In genomic region chr2:236601306-236602202, GRCh38 we compare ENCODE assay signal across 28 cellular contexts. TPM values are rescaled to one million over a fixed set of nuclear protein-coding genes. Genes with fewer than 3 reads are reported as not detected.
DNase-seq lines count a peak whose midpoint lies in the region; ATAC-seq and TF ChIP-seq lines count a peak whose summit lies in the region.
"Had no signal": no experiment of that assay in that cellular context is flagged by ENCODE, and none has a peak within 500 bp of the region (broad histone marks: within the 10 kb centered on the region; RNA-seq: fewer than 3 reads in every experiment).

No MANE protein-coding gene starts in this region.

- H3K27me3 Mint-ChIP-seq in activated B cell treated with CpG ODN at 0.5 μM for 24 hours: peaks cover 20% of the 10 kb centered on the region
- H3K27me3 Mint-ChIP-seq in type B pancreatic cell: peaks cover 4% of the 10 kb centered on the region

- intact Hi-C loops in activated B cell treated with CpG ODN at 0.5 μM for 24 hours (cut with micrococcal nuclease): no loop called here

- no peak overlapping the region for H3K4me2 ChIP-seq in hepatocyte

- H3K4me1 Mint-ChIP-seq in activated B cell treated with CpG ODN at 0.5 μM for 24 hours (peaks cover 7% of the 10 kb centered on the region), type B pancreatic cell (ENCODE audit: unreplicated experiment) (peaks cover 30% of the 10 kb centered on the region)
- H3K4me1 Mint-ChIP-seq: activated naive CD8-positive, alpha-beta T cell treated with anti-CD3 and anti-CD28 coated beads for 36 hours had no signal

- ATAC-seq in activated B cell treated with CpG ODN at 0.5 μM for 24 hours (ENCODE audit: low read depth): peak; percentile 42
- ATAC-seq in GM21390 (IDR thresholded peaks at IDR 0.05; ENCODE audit: unreplicated experiment): no peak
- ATAC-seq: natural killer cell, WTC11 had no signal

- POLR2A ChIA-PET in activated B cell treated with CpG ODN at 0.5 μM for 24 hours (lab: Charles Lee): no interaction called here

- H3K36me3 Mint-ChIP-seq in activated B cell treated with CpG ODN at 0.5 μM for 24 hours (ENCODE audit: low read depth) (no peaks in the 10 kb centered on the region), type B pancreatic cell (no peaks in the 10 kb centered on the region)
- H3K36me3 Mint-ChIP-seq: activated naive CD8-positive, alpha-beta T cell treated with anti-CD3 and anti-CD28 coated beads for 36 hours; natural killer cell; WTC11 had no signal

- H4K20me1 ChIP-seq in hepatocyte (ENCODE audit: insufficient read depth, poor library complexity, severe bottlenecking): no peaks in the 10 kb centered on the region

- H3K9me2 ChIP-seq in hepatocyte (replicated peaks; ENCODE audit: insufficient read depth): no peaks in the 10 kb centered on the region

- no peak for TF ChIP-seq CTCF in activated B cell treated with CpG ODN at 0.5 μM for 24 hours (IDR thresholded peaks at IDR 0.05)
- TF ChIP-seq CTCF in hepatocyte (IDR thresholded peaks at IDR 0.05; ENCODE audit: poor library complexity): no peak
- TF ChIP-seq CTCF in type B pancreatic cell (conservative IDR thresholded peaks at IDR 0.05): no peak

- H3K79me2 ChIP-seq in hepatocyte: no peaks in the 10 kb centered on the region

- DNase-seq in NCI-H2029 (lab: John Stamatoyannopoulos, UW): peak; percentile 61
- no peak for DNase-seq in NCI-H2029 treated with DMSO at 0.1 percent for 48 hours (lab: John Stamatoyannopoulos, UW)
- no peak for DNase-seq in activated B cell treated with CpG ODN at 0.5 μM for 24 hours
- DNase-seq in hepatocyte (ENCODE audit: low spot score): peak; percentile 39
- no peak for DNase-seq in type B pancreatic cell (ENCODE audit: extremely low spot score, unreplicated experiment)
- no peak for DNase-seq in activated CD4-positive, alpha-beta T cell treated with anti-CD3 and anti-CD28 coated beads, Interleukin-2, amount 50 U/mL, for 1 hour
- DNase-seq in SW480 (ENCODE audit: low spot score): no peak
- DNase-seq: 8988T; activated CD4-positive, alpha-beta T cell treated with anti-CD3 and anti-CD28 coated beads, Interleukin-2, amount 50 U/mL, for 4 hours; activated CD8-positive, alpha-beta memory T cell treated with anti-CD3 and anti-CD28 coated beads, Interleukin-2, amount 50 U/mL, for 4 hours; activated naive CD8-positive, alpha-beta T cell treated with anti-CD3 and anti-CD28 coated beads for 36 hours; CD4-positive, alpha-beta T cell; dermis blood vessel endothelial cell; GM23248; HFFc6; hippocampal formation; immature natural killer cell; left ventricle myocardium inferior; natural killer cell; NCI-H82; stimulated activated CD4-positive, alpha-beta T cell treated with anti-CD3 and anti-CD28 coated beads, Interleukin-12 subunit alpha, Interleukin-12 subunit beta, amount 100 ng/mL, for 4 hours; stimulated activated CD4-positive, alpha-beta T cell treated with anti-CD3 and anti-CD28 coated beads, Interleukin-4, amount 100 ng/mL, for 4 hours; stimulated activated naive CD4-positive, alpha-beta T cell treated with Interleukin-2 at 50 U/mL for 16 hours; T1000 had no signal

- no peak overlapping the region for H3K4me3 ChIP-seq in hepatocyte
- H3K4me3 ChIP-seq: GM23248, left ventricle myocardium inferior had no signal

- 79% methylated on average over 13 of the region's 13 CpGs for WGBS in hepatocyte (ENCODE audit: low lambda C conversion rate, missing lambda C conversion rate)

- H3K4me3 Mint-ChIP-seq in activated B cell treated with CpG ODN at 0.5 μM for 24 hours (no peak overlapping the region), type B pancreatic cell (no peak overlapping the region)
- H3K4me3 Mint-ChIP-seq: activated naive CD8-positive, alpha-beta T cell treated with anti-CD3 and anti-CD28 coated beads for 36 hours; CD4-positive, alpha-beta T cell; central memory CD8-positive, alpha-beta T cell; HFFc6; natural killer cell; WTC11 had no signal

- no peak overlapping the region for H2AFZ ChIP-seq in hepatocyte
- H2AFZ ChIP-seq: GM23248 had no signal

- H3K27me3 ChIP-seq in hepatocyte: no peaks in the 10 kb centered on the region

- peak overlapping the region; percentile 30 for H3K27ac ChIP-seq in hepatocyte
- H3K27ac ChIP-seq: GM23248, left ventricle myocardium inferior had no signal

- H3K36me3 ChIP-seq in hepatocyte (replicated peaks; ENCODE audit: insufficient read depth, low read depth): no peaks in the 10 kb centered on the region
- H3K36me3 ChIP-seq: left ventricle myocardium inferior had no signal

- CTCF ChIA-PET in activated B cell treated with CpG ODN at 0.5 μM for 24 hours (lab: Charles Lee): no interaction called here

- H3K27ac Mint-ChIP-seq in activated B cell treated with CpG ODN at 0.5 μM for 24 hours: no peak overlapping the region
- H3K27ac Mint-ChIP-seq in type B pancreatic cell: peak overlapping the region; percentile 90
- H3K27ac Mint-ChIP-seq: activated naive CD8-positive, alpha-beta T cell treated with anti-CD3 and anti-CD28 coated beads for 36 hours; CD4-positive, alpha-beta T cell; HFFc6; immature natural killer cell; natural killer cell; WTC11 had no signal

- H3K9me3 Mint-ChIP-seq in activated B cell treated with CpG ODN at 0.5 μM for 24 hours: no peaks in the 10 kb centered on the region
- peaks cover 9% of the 10 kb centered on the region for H3K9me3 Mint-ChIP-seq in type B pancreatic cell
- H3K9me3 Mint-ChIP-seq: activated naive CD8-positive, alpha-beta T cell treated with anti-CD3 and anti-CD28 coated beads for 36 hours; CD4-positive, alpha-beta T cell; central memory CD8-positive, alpha-beta T cell; immature natural killer cell; natural killer cell; WTC11 had no signal

- no peaks in the 10 kb centered on the region for H3K4me1 ChIP-seq in hepatocyte (ENCODE audit: insufficient read depth)

- H3K9me3 ChIP-seq in hepatocyte (ENCODE audit: low read depth): no peaks in the 10 kb centered on the region
- H3K9me3 ChIP-seq: left ventricle myocardium inferior had no signal

RNA-seq across cellular contexts. Expression of gene ACKR3, which starts 31.9 kb away (rescaled TPM):
- total RNA-seq in activated B cell treated with CpG ODN at 0.5 μM for 24 hours (5.8 and 6.6 TPM in 2 replicates), hepatocyte (47.1 and 49.5 TPM in 2 replicates), type B pancreatic cell (ENCODE audit: low replicate concordance) (43.6 and 44.6 TPM in 2 replicates)
- polyA plus RNA-seq in hepatocyte: 58.9 and 61.4 TPM in 2 replicates
- total RNA-seq: fibroblast of villous mesenchyme had no signal

Comparison
In these comparisons a context has a peak if more than half of its experiments do, and no peak if none do; other contexts are left out.
1. DNase-seq: peak in NCI-H2029 (single experiment) and hepatocyte (single experiment); none in NCI-H2029 treated with DMSO at 0.1 percent for 48 hours (single experiment), activated B cell treated with CpG ODN at 0.5 μM for 24 hours (single experiment), type B pancreatic cell (single experiment), activated CD4-positive, alpha-beta T cell treated with anti-CD3 and anti-CD28 coated beads, Interleukin-2, amount 50 U/mL, for 1 hour (single experiment) and SW480 (single experiment).